ENCODE assay signal across 24 cellular contexts in the genomic region with DNA sequence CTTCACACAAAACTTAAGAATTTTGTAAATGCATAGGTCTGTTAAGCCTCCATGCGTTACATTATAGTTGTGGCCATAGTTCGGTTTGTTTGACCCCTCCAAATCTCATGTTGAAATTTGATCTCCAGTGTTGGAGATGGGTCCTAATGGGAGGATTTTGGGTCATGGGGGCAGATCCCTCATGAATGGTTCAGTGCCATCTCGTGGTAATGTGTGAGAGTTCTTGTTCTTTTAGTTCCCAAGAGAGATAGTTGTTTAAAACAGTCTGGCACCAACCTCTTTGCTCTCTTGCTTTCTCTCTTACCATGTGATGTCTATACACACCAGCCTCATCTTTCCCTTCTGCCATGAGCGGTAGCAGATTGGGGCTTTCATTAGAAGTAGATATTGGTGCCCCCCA.
"Had no signal": no experiment of that assay in that cellular context is flagged by ENCODE, and none has a peak within 500 bp of the region (broad histone marks: within the 10 kb centered on the region; RNA-seq: fewer than 3 reads in every experiment).

No MANE protein-coding gene starts in this region.

- H3K27me3 ChIP-seq: hepatocyte, left lung, neutrophil, ovary, right atrium auricular region, upper lobe of left lung had no signal

- ATAC-seq: activated CD4-positive, CD25-positive, alpha-beta regulatory T cell treated with anti-CD3 and anti-CD28 coated beads, Interleukin-2, amount 50 U/mL, for 24 hours; activated naive CD4-positive, alpha-beta T cell treated with anti-CD3 and anti-CD28 coated beads, Interleukin-2, amount 50 U/mL, for 72 hours; activated T-helper 17 cell treated with anti-CD3 and anti-CD28 coated beads, Interleukin-2, amount 50 U/mL, for 72 hours; left lung; natural killer cell; stimulated activated naive CD8-positive, alpha-beta T cell treated with anti-CD3 and anti-CD28 coated beads, Interleukin-15, Interleukin-2, amounts not matched to agents 100 U/mL and 50 U/mL, for 24 hours; T-helper 17 cell had no signal

- H3K79me2 ChIP-seq: hepatocyte had no signal

- DNase-seq: activated CD4-positive, alpha-beta T cell treated with anti-CD3 and anti-CD28 coated beads, Interleukin-2, amount 10 ng/mL, durations not matched to agents 7 days and 5 days; activated T-cell treated with anti-CD3 and anti-CD28 coated beads, Interleukin-2, amount 50 U/mL, for 24 hours; aorta; erythroblast; foreskin melanocyte; glutamatergic neuron; kidney glomerular epithelial cell; left lung; natural killer cell; ovary; stimulated activated CD4-positive, alpha-beta T cell treated with anti-CD3 and anti-CD28 coated beads, Interleukin-12 subunit alpha, Interleukin-12 subunit beta, amount 100 ng/mL, for 4 hours; stimulated activated CD4-positive, alpha-beta T cell treated with anti-CD3 and anti-CD28 coated beads, Interleukin-4, amount 100 ng/mL, for 4 hours; stimulated activated naive CD8-positive, alpha-beta T cell treated with anti-CD3 and anti-CD28 coated beads, Interleukin-15, Interleukin-2, amounts not matched to agents 100 U/mL and 50 U/mL, for 24 hours; T-helper 17 cell; upper lobe of left lung had no signal

- H3K4me1 ChIP-seq: left lung, prostate gland, right atrium auricular region, upper lobe of left lung had no signal

- H3K27ac ChIP-seq: hepatocyte, left lung, neutrophil, ovary, prostate gland, right atrium auricular region, upper lobe of left lung had no signal

- H3K36me3 Mint-ChIP-seq: brain, natural killer cell had no signal

- H3K4me2 ChIP-seq: hepatocyte had no signal

- H3K36me3 ChIP-seq: left lung, neutrophil, ovary, prostate gland, right atrium auricular region, upper lobe of left lung had no signal

- H3K27me3 Mint-ChIP-seq: activated T-cell treated with anti-CD3 and anti-CD28 coated beads, Interleukin-2, amount 50 U/mL, for 24 hours had no signal

- H3K9me3 Mint-ChIP-seq: activated T-helper 17 cell treated with anti-CD3 and anti-CD28 coated beads, Interleukin-2, amount 50 U/mL, for 72 hours had no signal

- H3K4me3 ChIP-seq: hepatocyte, left lung, lung, ovary, prostate gland, right atrium auricular region, upper lobe of left lung had no signal

- H3K4me3 Mint-ChIP-seq: activated CD4-positive, alpha-beta T cell treated with anti-CD3 and anti-CD28 coated beads, Interleukin-2, amount 10 ng/mL, durations not matched to agents 7 days and 5 days; activated T-cell treated with anti-CD3 and anti-CD28 coated beads, Interleukin-2, amount 50 U/mL, for 24 hours; activated T-helper 17 cell treated with anti-CD3 and anti-CD28 coated beads, Interleukin-2, amount 50 U/mL, for 72 hours; brain; natural killer cell; T-helper 17 cell had no signal

- H3K27ac Mint-ChIP-seq: activated CD4-positive, alpha-beta T cell treated with anti-CD3 and anti-CD28 coated beads, Interleukin-2, amount 10 ng/mL, durations not matched to agents 7 days and 5 days; activated naive CD4-positive, alpha-beta T cell treated with anti-CD3 and anti-CD28 coated beads, Interleukin-2, amount 50 U/mL, for 72 hours; activated T-cell treated with anti-CD3 and anti-CD28 coated beads, Interleukin-2, amount 50 U/mL, for 24 hours; activated T-helper 17 cell treated with anti-CD3 and anti-CD28 coated beads, Interleukin-2, amount 50 U/mL, for 72 hours; brain; natural killer cell; T-helper 17 cell had no signal

- H3K4me1 Mint-ChIP-seq: activated CD4-positive, alpha-beta T cell treated with anti-CD3 and anti-CD28 coated beads, Interleukin-2, amount 10 ng/mL, durations not matched to agents 7 days and 5 days; activated T-helper 17 cell treated with anti-CD3 and anti-CD28 coated beads, Interleukin-2, amount 50 U/mL, for 72 hours; brain had no signal
